1 cellular context compared by ENCODE assay signal in genomic region chr11:72758690-72759389, GRCh38.
TF ChIP-seq lines count a peak whose summit lies in the region.

No MANE protein-coding gene starts in this region.

TF ChIP-seq in H1, 55 proteins besides CTCF, POLR2A, EP300 and RAD21:
- TF ChIP-seq JUND (IDR thresholded peaks at IDR 0.05; ENCODE audit: low read length) (no peak), ASH2L (IDR thresholded peaks at IDR 0.05; ENCODE audit: low read length) (no peak), SRF (IDR thresholded peaks at IDR 0.05; ENCODE audit: low read depth, low read length) (no peak), POU5F1 (IDR thresholded peaks at IDR 0.05; ENCODE audit: low read depth, low read length) (no peak), TCF12 (IDR thresholded peaks at IDR 0.05; ENCODE audit: low read depth, low read length) (no peak), POLR2AphosphoS5 (IDR thresholded peaks at IDR 0.05; ENCODE audit: low read depth, low read length) (no peak), MAFK (IDR thresholded peaks at IDR 0.05; ENCODE audit: low read depth, low read length) (no peak), KDM4A (IDR thresholded peaks at IDR 0.05; ENCODE audit: low read depth, low read length, severe bottlenecking) (no peak), RXRA (IDR thresholded peaks at IDR 0.05; ENCODE audit: insufficient read depth, low read depth, low read length) (no peak)
